ENCODE assay signal across 1 cellular context in the genomic region with DNA sequence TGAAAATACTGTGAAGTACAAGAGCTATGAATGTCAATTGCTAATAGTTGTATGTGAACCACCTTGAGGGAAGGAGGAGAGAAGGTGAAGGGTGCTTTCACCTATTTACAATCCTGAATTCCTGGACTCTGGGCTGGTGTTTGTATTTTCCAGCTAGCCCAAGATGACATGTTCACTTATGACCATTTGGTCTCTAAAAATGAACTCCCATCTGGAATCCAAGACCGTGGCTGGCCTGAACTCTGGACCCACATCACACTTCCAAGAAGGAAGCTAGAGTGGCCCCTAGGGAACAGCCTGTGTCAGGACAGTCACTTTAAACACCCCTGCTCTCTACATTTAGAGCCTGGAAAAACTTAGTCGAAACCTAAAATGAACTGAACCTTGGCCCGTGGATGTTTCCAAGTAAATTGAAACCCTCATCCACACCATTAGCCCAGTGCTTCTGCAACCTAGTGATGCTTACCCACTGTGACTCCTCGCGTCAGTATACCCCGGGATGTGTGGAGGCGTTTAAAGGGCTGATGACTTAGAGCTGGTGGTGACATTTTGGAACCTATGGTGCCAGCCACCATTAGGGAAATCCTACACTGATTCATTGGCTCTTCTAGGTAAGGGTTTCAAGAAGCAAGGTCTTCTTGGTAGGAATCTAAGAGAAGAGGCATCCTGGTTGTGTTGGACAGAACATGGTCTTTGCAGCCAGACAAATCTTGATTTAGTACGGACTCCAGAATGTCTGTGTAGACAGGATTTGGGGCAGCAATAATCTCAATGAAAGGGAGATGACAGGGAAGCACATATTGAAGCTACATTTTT.
TF ChIP-seq lines count a peak whose summit lies in the region.

No MANE protein-coding gene starts in this region.

TF ChIP-seq in HepG2, 621 proteins besides CTCF, POLR2A, EP300 and RAD21 (continued from another document and continues in another):
- TF ChIP-seq ZBTB2 (CRISPR knock-in tag; IDR thresholded peaks at IDR 0.05; ENCODE audit: low read depth) (no peak), HCFC1 (IDR thresholded peaks at IDR 0.05; ENCODE audit: low read depth, low read length) (peak; percentile 23; the same call in 1 of the 2 replicates), ZSCAN20 (CRISPR knock-in tag; IDR thresholded peaks at IDR 0.05; ENCODE audit: borderline replicate concordance) (no peak), ATF1 (CRISPR knock-in tag; IDR thresholded peaks at IDR 0.05) (no peak), THAP11 (CRISPR knock-in tag; IDR thresholded peaks at IDR 0.05) (peak; percentile 36; the same call in 1 of the 2 replicates), BATF2 (CRISPR knock-in tag; IDR thresholded peaks at IDR 0.05) (no peak), TBX3 (IDR thresholded peaks at IDR 0.05; ENCODE audit: borderline replicate concordance) (peak; percentile 48; the same call in 1 of the 2 replicates), ZNF567 (CRISPR knock-in tag; IDR thresholded peaks at IDR 0.05; ENCODE audit: borderline replicate concordance) (0 out of 2 replicates have a peak, but pooled peaks have one; percentile 9), SIX1 (CRISPR knock-in tag; IDR thresholded peaks at IDR 0.05; ENCODE audit: borderline replicate concordance) (no peak), SSRP1 (CRISPR knock-in tag; IDR thresholded peaks at IDR 0.05) (no peak), ZNF496 (CRISPR knock-in tag; IDR thresholded peaks at IDR 0.05; ENCODE audit: insufficient replicate concordance) (no peak), ZNF30 (CRISPR knock-in tag; IDR thresholded peaks at IDR 0.05) (no peak), FOXO4 (CRISPR knock-in tag; conservative IDR thresholded peaks at IDR 0.05) (no peak), RARG (CRISPR knock-in tag; IDR thresholded peaks at IDR 0.05; ENCODE audit: low read depth) (no peak), ZNF652 (CRISPR knock-in tag; IDR thresholded peaks at IDR 0.05; ENCODE audit: borderline replicate concordance, low read depth) (no peak), PLRG1 (conservative IDR thresholded peaks at IDR 0.05) (no peak), TSC22D2 (CRISPR knock-in tag; IDR thresholded peaks at IDR 0.05; ENCODE audit: borderline replicate concordance) (peak; percentile 42; the same call in 1 of the 2 replicates), POGK (CRISPR knock-in tag; conservative IDR thresholded peaks at IDR 0.05) (no peak), ZZZ3 (CRISPR knock-in tag; IDR thresholded peaks at IDR 0.05; ENCODE audit: borderline replicate concordance) (no peak), CBX2 (IDR thresholded peaks at IDR 0.05; ENCODE audit: low read depth, low read length) (no peak), CBX2 (CRISPR knock-in tag; IDR thresholded peaks at IDR 0.05; ENCODE audit: low read depth) (no peak)
- TF ChIP-seq, protein P1, sequence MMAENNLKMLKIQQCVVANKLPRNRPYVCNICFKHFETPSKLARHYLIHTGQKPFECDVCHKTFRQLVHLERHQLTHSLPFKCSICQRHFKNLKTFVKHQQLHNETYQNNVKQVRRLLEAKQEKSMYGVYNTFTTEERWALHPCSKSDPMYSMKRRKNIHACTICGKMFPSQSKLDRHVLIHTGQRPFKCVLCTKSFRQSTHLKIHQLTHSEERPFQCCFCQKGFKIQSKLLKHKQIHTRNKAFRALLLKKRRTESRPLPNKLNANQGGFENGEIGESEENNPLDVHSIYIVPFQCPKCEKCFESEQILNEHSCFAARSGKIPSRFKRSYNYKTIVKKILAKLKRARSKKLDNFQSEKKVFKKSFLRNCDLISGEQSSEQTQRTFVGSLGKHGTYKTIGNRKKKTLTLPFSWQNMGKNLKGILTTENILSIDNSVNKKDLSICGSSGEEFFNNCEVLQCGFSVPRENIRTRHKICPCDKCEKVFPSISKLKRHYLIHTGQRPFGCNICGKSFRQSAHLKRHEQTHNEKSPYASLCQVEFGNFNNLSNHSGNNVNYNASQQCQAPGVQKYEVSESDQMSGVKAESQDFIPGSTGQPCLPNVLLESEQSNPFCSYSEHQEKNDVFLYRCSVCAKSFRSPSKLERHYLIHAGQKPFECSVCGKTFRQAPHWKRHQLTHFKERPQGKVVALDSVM (CRISPR knock-in tag; IDR thresholded peaks at IDR 0.05) = no peak
- TF ChIP-seq, protein P2, sequence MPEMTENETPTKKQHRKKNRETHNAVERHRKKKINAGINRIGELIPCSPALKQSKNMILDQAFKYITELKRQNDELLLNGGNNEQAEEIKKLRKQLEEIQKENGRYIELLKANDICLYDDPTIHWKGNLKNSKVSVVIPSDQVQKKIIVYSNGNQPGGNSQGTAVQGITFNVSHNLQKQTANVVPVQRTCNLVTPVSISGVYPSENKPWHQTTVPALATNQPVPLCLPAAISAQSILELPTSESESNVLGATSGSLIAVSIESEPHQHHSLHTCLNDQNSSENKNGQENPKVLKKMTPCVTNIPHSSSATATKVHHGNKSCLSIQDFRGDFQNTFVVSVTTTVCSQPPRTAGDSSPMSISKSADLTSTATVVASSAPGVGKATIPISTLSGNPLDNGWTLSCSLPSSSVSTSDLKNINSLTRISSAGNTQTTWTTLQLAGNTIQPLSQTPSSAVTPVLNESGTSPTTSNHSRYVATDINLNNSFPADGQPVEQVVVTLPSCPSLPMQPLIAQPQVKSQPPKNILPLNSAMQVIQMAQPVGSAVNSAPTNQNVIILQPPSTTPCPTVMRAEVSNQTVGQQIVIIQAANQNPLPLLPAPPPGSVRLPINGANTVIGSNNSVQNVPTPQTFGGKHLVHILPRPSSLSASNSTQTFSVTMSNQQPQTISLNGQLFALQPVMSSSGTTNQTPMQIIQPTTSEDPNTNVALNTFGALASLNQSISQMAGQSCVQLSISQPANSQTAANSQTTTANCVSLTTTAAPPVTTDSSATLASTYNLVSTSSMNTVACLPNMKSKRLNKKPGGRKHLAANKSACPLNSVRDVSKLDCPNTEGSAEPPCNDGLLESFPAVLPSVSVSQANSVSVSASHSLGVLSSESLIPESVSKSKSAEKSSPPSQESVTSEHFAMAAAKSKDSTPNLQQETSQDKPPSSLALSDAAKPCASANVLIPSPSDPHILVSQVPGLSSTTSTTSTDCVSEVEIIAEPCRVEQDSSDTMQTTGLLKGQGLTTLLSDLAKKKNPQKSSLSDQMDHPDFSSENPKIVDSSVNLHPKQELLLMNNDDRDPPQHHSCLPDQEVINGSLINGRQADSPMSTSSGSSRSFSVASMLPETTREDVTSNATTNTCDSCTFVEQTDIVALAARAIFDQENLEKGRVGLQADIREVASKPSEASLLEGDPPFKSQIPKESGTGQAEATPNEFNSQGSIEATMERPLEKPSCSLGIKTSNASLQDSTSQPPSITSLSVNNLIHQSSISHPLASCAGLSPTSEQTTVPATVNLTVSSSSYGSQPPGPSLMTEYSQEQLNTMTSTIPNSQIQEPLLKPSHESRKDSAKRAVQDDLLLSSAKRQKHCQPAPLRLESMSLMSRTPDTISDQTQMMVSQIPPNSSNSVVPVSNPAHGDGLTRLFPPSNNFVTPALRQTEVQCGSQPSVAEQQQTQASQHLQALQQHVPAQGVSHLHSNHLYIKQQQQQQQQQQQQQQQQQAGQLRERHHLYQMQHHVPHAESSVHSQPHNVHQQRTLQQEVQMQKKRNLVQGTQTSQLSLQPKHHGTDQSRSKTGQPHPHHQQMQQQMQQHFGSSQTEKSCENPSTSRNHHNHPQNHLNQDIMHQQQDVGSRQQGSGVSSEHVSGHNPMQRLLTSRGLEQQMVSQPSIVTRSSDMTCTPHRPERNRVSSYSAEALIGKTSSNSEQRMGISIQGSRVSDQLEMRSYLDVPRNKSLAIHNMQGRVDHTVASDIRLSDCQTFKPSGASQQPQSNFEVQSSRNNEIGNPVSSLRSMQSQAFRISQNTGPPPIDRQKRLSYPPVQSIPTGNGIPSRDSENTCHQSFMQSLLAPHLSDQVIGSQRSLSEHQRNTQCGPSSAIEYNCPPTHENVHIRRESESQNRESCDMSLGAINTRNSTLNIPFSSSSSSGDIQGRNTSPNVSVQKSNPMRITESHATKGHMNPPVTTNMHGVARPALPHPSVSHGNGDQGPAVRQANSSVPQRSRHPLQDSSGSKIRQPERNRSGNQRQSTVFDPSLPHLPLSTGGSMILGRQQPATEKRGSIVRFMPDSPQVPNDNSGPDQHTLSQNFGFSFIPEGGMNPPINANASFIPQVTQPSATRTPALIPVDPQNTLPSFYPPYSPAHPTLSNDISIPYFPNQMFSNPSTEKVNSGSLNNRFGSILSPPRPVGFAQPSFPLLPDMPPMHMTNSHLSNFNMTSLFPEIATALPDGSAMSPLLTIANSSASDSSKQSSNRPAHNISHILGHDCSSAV (CRISPR knock-in tag; IDR thresholded peaks at IDR 0.05; ENCODE audit: borderline replicate concordance) = no peak
- TF ChIP-seq, protein P3, sequence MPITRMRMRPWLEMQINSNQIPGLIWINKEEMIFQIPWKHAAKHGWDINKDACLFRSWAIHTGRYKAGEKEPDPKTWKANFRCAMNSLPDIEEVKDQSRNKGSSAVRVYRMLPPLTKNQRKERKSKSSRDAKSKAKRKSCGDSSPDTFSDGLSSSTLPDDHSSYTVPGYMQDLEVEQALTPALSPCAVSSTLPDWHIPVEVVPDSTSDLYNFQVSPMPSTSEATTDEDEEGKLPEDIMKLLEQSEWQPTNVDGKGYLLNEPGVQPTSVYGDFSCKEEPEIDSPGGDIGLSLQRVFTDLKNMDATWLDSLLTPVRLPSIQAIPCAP (CRISPR knock-in tag; IDR thresholded peaks at IDR 0.05; ENCODE audit: low read depth) = no peak
- TF ChIP-seq, protein P4, sequence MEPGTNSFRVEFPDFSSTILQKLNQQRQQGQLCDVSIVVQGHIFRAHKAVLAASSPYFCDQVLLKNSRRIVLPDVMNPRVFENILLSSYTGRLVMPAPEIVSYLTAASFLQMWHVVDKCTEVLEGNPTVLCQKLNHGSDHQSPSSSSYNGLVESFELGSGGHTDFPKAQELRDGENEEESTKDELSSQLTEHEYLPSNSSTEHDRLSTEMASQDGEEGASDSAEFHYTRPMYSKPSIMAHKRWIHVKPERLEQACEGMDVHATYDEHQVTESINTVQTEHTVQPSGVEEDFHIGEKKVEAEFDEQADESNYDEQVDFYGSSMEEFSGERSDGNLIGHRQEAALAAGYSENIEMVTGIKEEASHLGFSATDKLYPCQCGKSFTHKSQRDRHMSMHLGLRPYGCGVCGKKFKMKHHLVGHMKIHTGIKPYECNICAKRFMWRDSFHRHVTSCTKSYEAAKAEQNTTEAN (CRISPR knock-in tag; conservative IDR thresholded peaks at IDR 0.05) = no peak
- TF ChIP-seq, protein P5, sequence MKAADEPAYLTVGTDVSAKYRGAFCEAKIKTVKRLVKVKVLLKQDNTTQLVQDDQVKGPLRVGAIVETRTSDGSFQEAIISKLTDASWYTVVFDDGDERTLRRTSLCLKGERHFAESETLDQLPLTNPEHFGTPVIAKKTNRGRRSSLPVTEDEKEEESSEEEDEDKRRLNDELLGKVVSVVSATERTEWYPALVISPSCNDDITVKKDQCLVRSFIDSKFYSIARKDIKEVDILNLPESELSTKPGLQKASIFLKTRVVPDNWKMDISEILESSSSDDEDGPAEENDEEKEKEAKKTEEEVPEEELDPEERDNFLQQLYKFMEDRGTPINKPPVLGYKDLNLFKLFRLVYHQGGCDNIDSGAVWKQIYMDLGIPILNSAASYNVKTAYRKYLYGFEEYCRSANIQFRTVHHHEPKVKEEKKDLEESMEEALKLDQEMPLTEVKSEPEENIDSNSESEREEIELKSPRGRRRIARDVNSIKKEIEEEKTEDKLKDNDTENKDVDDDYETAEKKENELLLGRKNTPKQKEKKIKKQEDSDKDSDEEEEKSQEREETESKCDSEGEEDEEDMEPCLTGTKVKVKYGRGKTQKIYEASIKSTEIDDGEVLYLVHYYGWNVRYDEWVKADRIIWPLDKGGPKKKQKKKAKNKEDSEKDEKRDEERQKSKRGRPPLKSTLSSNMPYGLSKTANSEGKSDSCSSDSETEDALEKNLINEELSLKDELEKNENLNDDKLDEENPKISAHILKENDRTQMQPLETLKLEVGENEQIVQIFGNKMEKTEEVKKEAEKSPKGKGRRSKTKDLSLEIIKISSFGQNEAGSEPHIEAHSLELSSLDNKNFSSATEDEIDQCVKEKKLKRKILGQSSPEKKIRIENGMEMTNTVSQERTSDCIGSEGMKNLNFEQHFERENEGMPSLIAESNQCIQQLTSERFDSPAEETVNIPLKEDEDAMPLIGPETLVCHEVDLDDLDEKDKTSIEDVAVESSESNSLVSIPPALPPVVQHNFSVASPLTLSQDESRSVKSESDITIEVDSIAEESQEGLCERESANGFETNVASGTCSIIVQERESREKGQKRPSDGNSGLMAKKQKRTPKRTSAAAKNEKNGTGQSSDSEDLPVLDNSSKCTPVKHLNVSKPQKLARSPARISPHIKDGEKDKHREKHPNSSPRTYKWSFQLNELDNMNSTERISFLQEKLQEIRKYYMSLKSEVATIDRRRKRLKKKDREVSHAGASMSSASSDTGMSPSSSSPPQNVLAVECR (CRISPR knock-in tag; IDR thresholded peaks at IDR 0.05; ENCODE audit: borderline replicate concordance) = no peak
